In genomic region chr3:44478606-44479094, GRCh38 we compare ENCODE assay signal across 15 cellular contexts. TPM values are rescaled to one million over a fixed set of nuclear protein-coding genes. Genes with fewer than 3 reads are reported as not detected.
A peak's percentile ranks its signal among the peaks of the same experiment; 100 is the strongest.
DNase-seq lines count a peak whose midpoint lies in the region; ATAC-seq and TF ChIP-seq lines count a peak whose summit lies in the region.
"Had no signal": no experiment of that assay in that cellular context is flagged by ENCODE, and none has a peak within 500 bp of the region (broad histone marks: within the 10 kb centered on the region; RNA-seq: fewer than 3 reads in every experiment).

No MANE protein-coding gene starts in this region.

- H3K4me2 ChIP-seq in mammary epithelial cell (ENCODE audit: insufficient read depth, low read depth, low read length): no peak overlapping the region

- H3K4me3 ChIP-seq in CD8-positive, alpha-beta memory T cell (ENCODE audit: low read length): no peak overlapping the region
- no peak overlapping the region for H3K4me3 ChIP-seq in mammary epithelial cell (replicated peaks in 1 of 3; ENCODE audit: insufficient read depth in 1 of 3, low read depth in 2 of 3, low read length in 3 of 3)

- intact Hi-C loops in mammary epithelial cell (cut with micrococcal nuclease): loop anchor here (5.0 kb wide), 2 partner anchors 141 to 144 kb away; partner anchors contain the start of gene TCAIM

- no peaks in the 10 kb centered on the region for H4K20me1 ChIP-seq in mammary epithelial cell (ENCODE audit: insufficient read depth, low read length)

- TF ChIP-seq CTCF in mammary epithelial cell (conservative IDR thresholded peaks at IDR 0.05 in 1 of 2, IDR thresholded peaks at IDR 0.05 in 1 of 2; ENCODE audit: extremely low read depth in 1 of 2, insufficient read depth in 1 of 2, low read depth in 1 of 2, low read length in 2 of 2): no peak
- no peak for TF ChIP-seq CTCF in nephron (IDR thresholded peaks at IDR 0.05; ENCODE audit: unreplicated experiment in 3 of 3)

- H3K27ac ChIP-seq in CD8-positive, alpha-beta memory T cell (ENCODE audit: low read depth, low read length): no peak overlapping the region
- no peak overlapping the region for H3K27ac ChIP-seq in mammary epithelial cell (ENCODE audit: insufficient read depth, low read depth, low read length)
- H3K27ac ChIP-seq: colonic mucosa, transverse colon had no signal

- H3K27me3 ChIP-seq in CD8-positive, alpha-beta memory T cell (ENCODE audit: insufficient read depth, low read length, poor library complexity, severe bottlenecking): no peaks in the 10 kb centered on the region
- H3K27me3 ChIP-seq in mammary epithelial cell (ENCODE audit: insufficient read depth, low read length): no peaks in the 10 kb centered on the region
- H3K27me3 ChIP-seq: colonic mucosa, transverse colon had no signal

- ATAC-seq in GM18519 (IDR thresholded peaks at IDR 0.05; ENCODE audit: low FRiP score, unreplicated experiment) (no peak), HG03520 (IDR thresholded peaks at IDR 0.05; ENCODE audit: unreplicated experiment) (no peak)

- DNase-seq in CD8-positive, alpha-beta memory T cell: no peak
- DNase-seq in HuH-7.5 (ENCODE audit: low spot score): peak; percentile 25
- no peak for DNase-seq in mammary epithelial cell
- no peak for DNase-seq in islet precursor cell
- no peak for DNase-seq in COLO829 (ENCODE audit: low spot score)
- DNase-seq: colonic mucosa; EL; erythroblast; NCI-H1092; RPMI8226; stimulated activated CD4-positive, alpha-beta T cell treated with anti-CD3 and anti-CD28 coated beads, Interleukin-4, amount 100 ng/mL, for 24 hours; transverse colon had no signal

- H3K4me1 Mint-ChIP-seq in CD8-positive, alpha-beta memory T cell: peaks cover 30 to 44% (median 41%) of the 10 kb centered on the region in 3 donors
- H3K4me1 Mint-ChIP-seq in nephron: peaks cover 17% of the 10 kb centered on the region

- H3K4me3 Mint-ChIP-seq in CD8-positive, alpha-beta memory T cell: peak overlapping the region in 6 of 7 donors; percentile 30 to 95 (median 92)
- peak overlapping the region; percentile 97 to 99 (median 99) for H3K4me3 Mint-ChIP-seq in nephron

- peak overlapping the region; percentile 100 for H2AFZ ChIP-seq in mammary epithelial cell (ENCODE audit: low read depth, low read length)

- in situ Hi-C loops in mammary epithelial cell (cut with MboI; ENCODE audit: low sequenced_read_pairs in 2 of 2): no loop called here

- no peaks in the 10 kb centered on the region for H3K9me3 ChIP-seq in CD8-positive, alpha-beta memory T cell (ENCODE audit: low read length)
- no peaks in the 10 kb centered on the region for H3K9me3 ChIP-seq in mammary epithelial cell (replicated peaks; ENCODE audit: insufficient read depth, low read length)
- H3K9me3 ChIP-seq: colonic mucosa, transverse colon had no signal

- 100% methylated on average over 2 of the region's 2 CpGs for WGBS in mammary epithelial cell (ENCODE audit: low coverage, missing lambda C conversion rate)

- CTCF ChIA-PET in CD8-positive, alpha-beta memory T cell (lab: Charles Lee): no interaction called here
- CTCF ChIA-PET in mammary epithelial cell (lab: Charles Lee; ENCODE audit: low non-redundant PET): no interaction called here

- no peak overlapping the region for H3K9ac ChIP-seq in mammary epithelial cell (ENCODE audit: insufficient read depth, low read length)

- POLR2A ChIA-PET in CD8-positive, alpha-beta memory T cell (lab: Charles Lee): interaction anchor here (1.0 kb wide), 1 partner anchor 32 kb away, joined by 15 read pairs; no protein-coding TSS in a partner anchor

- peaks cover 0 to 5% (median 0%) of the 10 kb centered on the region in 3 donors for H3K36me3 Mint-ChIP-seq in CD8-positive, alpha-beta memory T cell
- H3K36me3 Mint-ChIP-seq in nephron (ENCODE audit: low read depth): no peaks in the 10 kb centered on the region

- H3K4me1 ChIP-seq in CD8-positive, alpha-beta memory T cell (ENCODE audit: insufficient read depth, low read length): peaks cover 24% of the 10 kb centered on the region
- peaks cover 12% of the 10 kb centered on the region for H3K4me1 ChIP-seq in mammary epithelial cell (ENCODE audit: insufficient read depth, low read length)

- peak overlapping the region in 4 of 8 donors; percentile 13 to 95 (median 54) for H3K27ac Mint-ChIP-seq in CD8-positive, alpha-beta memory T cell
- peak overlapping the region; percentile 95 to 99 (median 95) for H3K27ac Mint-ChIP-seq in nephron

- no peaks in the 10 kb centered on the region for H3K9me3 Mint-ChIP-seq in CD8-positive, alpha-beta memory T cell
- H3K9me3 Mint-ChIP-seq in nephron: no peaks in the 10 kb centered on the region

- no peaks in the 10 kb centered on the region for H3K36me3 ChIP-seq in CD8-positive, alpha-beta memory T cell (ENCODE audit: insufficient read depth, low read length)
- no peaks in the 10 kb centered on the region for H3K36me3 ChIP-seq in mammary epithelial cell (ENCODE audit: insufficient read depth, low read length)
- H3K36me3 ChIP-seq: colonic mucosa, transverse colon had no signal

- dilution Hi-C loops in mammary epithelial cell (cut with HindIII; ENCODE audit: low sequenced_read_pairs): no loop called here

- H3K27me3 Mint-ChIP-seq in CD8-positive, alpha-beta memory T cell: no peaks in the 10 kb centered on the region
- no peaks in the 10 kb centered on the region for H3K27me3 Mint-ChIP-seq in nephron (ENCODE audit: low read depth)

- no TSS peak for BruUV-seq in mammary epithelial cell (replicated peaks; lab: Mats Ljungman, UMichigan)

- H3K79me2 ChIP-seq in mammary epithelial cell (ENCODE audit: insufficient read depth, low read length): peaks cover 33% of the 10 kb centered on the region

RNA-seq across cellular contexts. Expression of gene ZNF445, which starts 1.2 kb away (rescaled TPM):
- 10 to 100 TPM; 15.8 to 16.2 TPM for total RNA-seq in CD8-positive, alpha-beta memory T cell
- polyA plus RNA-seq in CD8-positive, alpha-beta memory T cell: 3.2 TPM
- 10 to 100 TPM in 1 of 2 donors, 1 to 10 TPM in 1; 7.5 to 14.2 TPM for total RNA-seq in mammary epithelial cell
- 1.9 TPM for polyA plus RNA-seq in mammary epithelial cell
- 19.9 TPM for polyA minus RNA-seq in mammary epithelial cell
